12 cellular contexts compared by ENCODE assay signal in the genomic region with DNA sequence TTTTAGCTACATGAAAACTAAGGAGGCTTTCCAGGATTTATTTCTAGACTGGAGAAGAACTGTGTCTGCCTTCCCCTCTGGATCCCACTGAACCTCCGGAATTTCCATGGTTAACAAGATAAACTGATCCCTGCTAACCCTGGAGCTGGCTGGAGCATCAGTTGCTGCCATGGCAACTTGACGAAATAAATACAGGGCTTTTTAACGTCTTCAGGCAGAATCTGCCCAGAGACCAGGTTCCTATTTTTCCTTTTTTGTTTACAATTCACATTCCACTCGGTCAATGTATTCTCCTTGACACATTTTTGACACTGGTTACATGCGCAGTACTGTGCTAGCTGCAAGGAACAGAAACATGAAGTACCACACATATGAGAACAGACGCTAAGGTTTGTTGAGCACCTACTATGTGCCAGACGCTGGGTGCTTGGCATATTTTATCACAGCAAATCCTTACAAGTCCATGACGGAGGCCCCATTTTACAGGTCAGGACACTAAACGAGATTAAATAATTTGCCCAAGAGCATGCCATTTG. TPM values are rescaled to one million over a fixed set of nuclear protein-coding genes. Genes with fewer than 3 reads are reported as not detected.
DNase-seq lines count a peak whose midpoint lies in the region; ATAC-seq and TF ChIP-seq lines count a peak whose summit lies in the region.
"Had no signal": no experiment of that assay in that cellular context is flagged by ENCODE, and none has a peak within 500 bp of the region (broad histone marks: within the 10 kb centered on the region; RNA-seq: fewer than 3 reads in every experiment).

No MANE protein-coding gene starts in this region.

- H4K8ac ChIP-seq in mesenchymal stem cell (ENCODE audit: low read length) = no peak overlapping the region

- peak overlapping the region; percentile 14 for H3K4me2 ChIP-seq in mesenchymal stem cell (ENCODE audit: low read length, poor library complexity, severe bottlenecking)

- H3K4me1 Mint-ChIP-seq in activated naive CD4-positive, alpha-beta T cell treated with anti-CD3 and anti-CD28 coated beads, Interleukin-2, amount 10 ng/mL, durations not matched to agents 7 days and 5 days = peaks cover 16% of the 10 kb centered on the region
- peaks cover 22% of the 10 kb centered on the region for H3K4me1 Mint-ChIP-seq in type B pancreatic cell (ENCODE audit: unreplicated experiment)

- peak overlapping the region; percentile 89 for H3K4me3 ChIP-seq in adipocyte (ENCODE audit: low read length)
- H3K4me3 ChIP-seq in mesenchymal stem cell (ENCODE audit: insufficient read depth in 1 of 2, low read depth in 1 of 2, low read length in 2 of 2) = peak overlapping the region in 1 of 2 experiments; percentile 88
- no peak overlapping the region for H3K4me3 ChIP-seq in WERI-Rb-1 (ENCODE audit: low read depth, low read length)

- no peaks in the 10 kb centered on the region for H3K27me3 ChIP-seq in adipocyte (replicated peaks; ENCODE audit: control insufficient read depth, insufficient read depth, low read length)
- no peaks in the 10 kb centered on the region for H3K27me3 ChIP-seq in mesenchymal stem cell (ENCODE audit: control insufficient read depth in 1 of 2, insufficient read depth in 1 of 2, low read length in 2 of 2)
- H3K27me3 ChIP-seq in WERI-Rb-1 (ENCODE audit: insufficient read depth, low read depth, severe bottlenecking) = no peaks in the 10 kb centered on the region
- H3K27me3 ChIP-seq: pancreas had no signal

- CTCF ChIA-PET in activated naive CD4-positive, alpha-beta T cell treated with anti-CD3 and anti-CD28 coated beads, Interleukin-2, amount 10 ng/mL, durations not matched to agents 7 days and 5 days (lab: Charles Lee) = interaction anchor here (1.2 kb wide), 1 partner anchor 482 kb away, joined by 3 read pairs; no protein-coding TSS in a partner anchor

- H3K9ac ChIP-seq in adipocyte (ENCODE audit: low read length) (peak overlapping the region; percentile 87), mesenchymal stem cell (ENCODE audit: low read length) (peak overlapping the region; percentile 85)

- no peak for DNase-seq in activated naive CD4-positive, alpha-beta T cell treated with anti-CD3 and anti-CD28 coated beads, Interleukin-2, amount 10 ng/mL, durations not matched to agents 7 days and 5 days
- no peak for DNase-seq in activated naive CD4-positive, alpha-beta T cell treated with Interleukin-2 at 50 U/mL for 16 hours
- DNase-seq in adipocyte (ENCODE audit: low read depth) (peak; percentile 49), mesenchymal stem cell (peak; percentile 79), type B pancreatic cell (ENCODE audit: extremely low spot score, unreplicated experiment) (no peak), NCI-H2107 treated with DMSO at 0.1 percent for 48 hours (lab: John Stamatoyannopoulos, UW; ENCODE audit: unreplicated experiment) (no peak), WERI-Rb-1 (no peak)
- DNase-seq: activated naive CD4-positive, alpha-beta T cell; effector memory CD8-positive, alpha-beta T cell; NCI-H1694; pancreas had no signal

- H3K36me3 ChIP-seq in adipocyte (ENCODE audit: control insufficient read depth, insufficient read depth, low read length, severe bottlenecking) (no peaks in the 10 kb centered on the region), mesenchymal stem cell (ENCODE audit: control insufficient read depth in 1 of 2, insufficient read depth in 2 of 2, low read depth in 1 of 2, low read length in 2 of 2) (peaks cover 19% of the 10 kb centered on the region in 2 experiments), WERI-Rb-1 (peaks cover 19% of the 10 kb centered on the region)
- H3K36me3 ChIP-seq: pancreas had no signal

- H2BK120ac ChIP-seq in mesenchymal stem cell (ENCODE audit: low read depth, low read length) = no peak overlapping the region

- H4K91ac ChIP-seq in mesenchymal stem cell (ENCODE audit: low read length) = no peak overlapping the region

- H2BK12ac ChIP-seq in mesenchymal stem cell (ENCODE audit: low read length in 2 of 2) = no peak overlapping the region

- H3K4ac ChIP-seq in mesenchymal stem cell (ENCODE audit: low read depth in 1 of 2, low read length in 2 of 2) = no peak overlapping the region

- H2AK5ac ChIP-seq in mesenchymal stem cell (ENCODE audit: low read length, severe bottlenecking) = no peak overlapping the region

- peaks cover 41% of the 10 kb centered on the region for H3K27me3 Mint-ChIP-seq in activated naive CD4-positive, alpha-beta T cell treated with anti-CD3 and anti-CD28 coated beads, Interleukin-2, amount 10 ng/mL, durations not matched to agents 7 days and 5 days
- peaks cover 41% of the 10 kb centered on the region for H3K27me3 Mint-ChIP-seq in type B pancreatic cell

- H2BK15ac ChIP-seq in mesenchymal stem cell (ENCODE audit: low read depth, poor library complexity, severe bottlenecking) = no peak overlapping the region

- no peak overlapping the region for H3K14ac ChIP-seq in mesenchymal stem cell (ENCODE audit: low read length in 2 of 2)

- H3K9me3 Mint-ChIP-seq in activated naive CD4-positive, alpha-beta T cell treated with anti-CD3 and anti-CD28 coated beads, Interleukin-2, amount 10 ng/mL, durations not matched to agents 7 days and 5 days = no peaks in the 10 kb centered on the region
- H3K9me3 Mint-ChIP-seq in type B pancreatic cell = no peaks in the 10 kb centered on the region
- H3K9me3 Mint-ChIP-seq: effector memory CD8-positive, alpha-beta T cell had no signal

- ATAC-seq in HG02678 (IDR thresholded peaks at IDR 0.05; ENCODE audit: unreplicated experiment) = no peak
- ATAC-seq: effector memory CD8-positive, alpha-beta T cell; pancreas had no signal

- no peak overlapping the region for H2AFZ ChIP-seq in mesenchymal stem cell (ENCODE audit: low read depth, low read length)

- H3K79me1 ChIP-seq in mesenchymal stem cell (replicated peaks; ENCODE audit: low read length, poor library complexity, severe bottlenecking) = peaks cover 27% of the 10 kb centered on the region

- 63% methylated on average over 9 of the region's 9 CpGs for WGBS in mesenchymal stem cell

- no peak overlapping the region for H3K27ac Mint-ChIP-seq in activated naive CD4-positive, alpha-beta T cell treated with anti-CD3 and anti-CD28 coated beads, Interleukin-2, amount 10 ng/mL, durations not matched to agents 7 days and 5 days
- H3K27ac Mint-ChIP-seq in type B pancreatic cell = peak overlapping the region; percentile 82
- H3K27ac Mint-ChIP-seq: effector memory CD8-positive, alpha-beta T cell had no signal

- H3K9me3 ChIP-seq in adipocyte (ENCODE audit: control insufficient read depth, low read length) (no peaks in the 10 kb centered on the region), mesenchymal stem cell (ENCODE audit: control insufficient read depth, low read length) (no peaks in the 10 kb centered on the region), WERI-Rb-1 (ENCODE audit: severe bottlenecking) (no peaks in the 10 kb centered on the region)
- H3K9me3 ChIP-seq: pancreas had no signal

- no peak overlapping the region for H2BK5ac ChIP-seq in mesenchymal stem cell (ENCODE audit: low read depth, low read length, poor library complexity, severe bottlenecking)

- peaks cover 17% of the 10 kb centered on the region for H3K4me1 ChIP-seq in adipocyte (ENCODE audit: control insufficient read depth, insufficient read depth, low read length)
- peaks cover 25% of the 10 kb centered on the region for H3K4me1 ChIP-seq in mesenchymal stem cell (ENCODE audit: control insufficient read depth, insufficient read depth, low read depth, low read length)
- H3K4me1 ChIP-seq: pancreas had no signal

- no peaks in the 10 kb centered on the region for H3K36me3 Mint-ChIP-seq in activated naive CD4-positive, alpha-beta T cell treated with anti-CD3 and anti-CD28 coated beads, Interleukin-2, amount 10 ng/mL, durations not matched to agents 7 days and 5 days
- H3K36me3 Mint-ChIP-seq in type B pancreatic cell = peaks cover 22% of the 10 kb centered on the region

- peak overlapping the region; percentile 47 for H3K4me3 Mint-ChIP-seq in activated naive CD4-positive, alpha-beta T cell treated with anti-CD3 and anti-CD28 coated beads, Interleukin-2, amount 10 ng/mL, durations not matched to agents 7 days and 5 days
- H3K4me3 Mint-ChIP-seq in type B pancreatic cell = peak overlapping the region; percentile 92

- no peak for TF ChIP-seq CTCF in type B pancreatic cell (conservative IDR thresholded peaks at IDR 0.05)
- no peak for TF ChIP-seq CTCF in WERI-Rb-1 (IDR thresholded peaks at IDR 0.05; ENCODE audit: low read depth, low read length)

- H3K27ac ChIP-seq in mesenchymal stem cell (ENCODE audit: low read length, poor library complexity, severe bottlenecking) (no peak overlapping the region), WERI-Rb-1 (no peak overlapping the region; the same call in 1 of the 2 replicates)
- H3K27ac ChIP-seq: pancreas had no signal

- H3K23ac ChIP-seq in mesenchymal stem cell (ENCODE audit: low read length in 2 of 2) = no peak overlapping the region

- no peak overlapping the region for H3K18ac ChIP-seq in mesenchymal stem cell (ENCODE audit: low read depth in 1 of 2, low read length in 2 of 2)

RNA-seq across cellular contexts. Expression of a gene that starts 1.7 kb away (rescaled TPM):
- 17.0 TPM for polyA plus RNA-seq in mesenchymal stem cell (2013, experiment 1 of 2)
- polyA plus RNA-seq in mesenchymal stem cell (2013, experiment 2 of 2) = 18.2 TPM
- 29.2 and 57.4 TPM in 2 replicates for total RNA-seq in type B pancreatic cell (ENCODE audit: low replicate concordance)

Comparison
In these comparisons a context has a peak if more than half of its experiments do, and no peak if none do; other contexts are left out.
1. DNase-seq: peak in adipocyte (single experiment) and mesenchymal stem cell (single experiment); none in activated naive CD4-positive, alpha-beta T cell treated with anti-CD3 and anti-CD28 coated beads, Interleukin-2, amount 10 ng/mL, durations not matched to agents 7 days and 5 days (single experiment), activated naive CD4-positive, alpha-beta T cell treated with Interleukin-2 at 50 U/mL for 16 hours (single experiment), type B pancreatic cell (single experiment), NCI-H2107 treated with DMSO at 0.1 percent for 48 hours (single experiment) and WERI-Rb-1 (single experiment).